ENCODE assay signal across 17 cellular contexts in genomic region chr13:33069365-33069764, GRCh38. TPM values are rescaled to one million over a fixed set of nuclear protein-coding genes. Genes with fewer than 3 reads are reported as not detected.
DNase-seq lines count a peak whose midpoint lies in the region; ATAC-seq and TF ChIP-seq lines count a peak whose summit lies in the region.
"Had no signal": no experiment of that assay in that cellular context is flagged by ENCODE, and none has a peak within 500 bp of the region (broad histone marks: within the 10 kb centered on the region; RNA-seq: fewer than 3 reads in every experiment).

No MANE protein-coding gene starts in this region.

- ATAC-seq in HCT116 (no peak), left lung (no peak), GM21447 (IDR thresholded peaks at IDR 0.05; ENCODE audit: unreplicated experiment) (no peak)
- ATAC-seq: activated naive CD4-positive, alpha-beta T cell treated with anti-CD3 and anti-CD28 coated beads, Interleukin-2, amount 50 U/mL, for 72 hours had no signal

- intact Hi-C loops in CD14-positive monocyte (cut with micrococcal nuclease): no loop called here
- intact Hi-C loops in HCT116 (cut with micrococcal nuclease): no loop called here
- intact Hi-C loops in left lung (cut with DNase I): no loop called here

- no peak for TF ChIP-seq POLR2A in HCT116 (IDR thresholded peaks at IDR 0.05; ENCODE audit: borderline replicate concordance, extremely low read depth, insufficient read depth, insufficient read length)

- H3K79me2 ChIP-seq in HCT116 (ENCODE audit: insufficient read depth, low read length): no peaks in the 10 kb centered on the region

- peak; percentile 32 for TF ChIP-seq CTCF in CD14-positive monocyte (IDR thresholded peaks at IDR 0.05)
- peak in 2 of 3 experiments; percentile 13 to 42; a peak in 2 of 6 replicates for TF ChIP-seq CTCF in HCT116 (IDR thresholded peaks at IDR 0.05 in 2 of 3, conservative IDR thresholded peaks at IDR 0.05 in 1 of 3; ENCODE audit: borderline replicate concordance in 1 of 3, insufficient read depth in 1 of 3, low read depth in 2 of 3, low read length in 2 of 3)
- TF ChIP-seq CTCF in left lung (IDR thresholded peaks at IDR 0.05): peak; percentile 14 to 17
- no peak for TF ChIP-seq CTCF in progenitor cell of endocrine pancreas (IDR thresholded peaks at IDR 0.05; ENCODE audit: unreplicated experiment)

- H3K9ac ChIP-seq in HCT116 (ENCODE audit: low read length): no peak overlapping the region

- H3K4me3 Mint-ChIP-seq in CD14-positive monocyte (no peak overlapping the region), progenitor cell of endocrine pancreas (ENCODE audit: low read depth) (no peak overlapping the region)
- H3K4me3 Mint-ChIP-seq: activated CD4-positive, alpha-beta T cell treated with anti-CD3 and anti-CD28 coated beads, Interleukin-2, amount 10 ng/mL, durations not matched to agents 24 days and 14 days had no signal

- H3K27ac Mint-ChIP-seq in CD14-positive monocyte (no peak overlapping the region), progenitor cell of endocrine pancreas (no peak overlapping the region)
- H3K27ac Mint-ChIP-seq: activated naive CD4-positive, alpha-beta T cell treated with anti-CD3 and anti-CD28 coated beads, Interleukin-2, amount 50 U/mL, for 72 hours had no signal

- no peaks in the 10 kb centered on the region for H4K20me1 ChIP-seq in HCT116 (ENCODE audit: insufficient read depth)

- no TSS peak for BruUV-seq in HCT116 (replicated peaks; lab: Mats Ljungman, UMichigan)

- no peak overlapping the region for H3K4me2 ChIP-seq in HCT116 (ENCODE audit: low read length)

- CTCF ChIA-PET in HCT116 (lab: Charles Lee): no interaction called here

- no peaks in the 10 kb centered on the region for H3K9me3 ChIP-seq in HCT116 (ENCODE audit: control insufficient read depth in 1 of 2, insufficient read depth in 1 of 2, low read depth in 1 of 2, low read length in 2 of 2)
- no peaks in the 10 kb centered on the region for H3K9me3 ChIP-seq in left lung
- H3K9me3 ChIP-seq: thoracic aorta had no signal

- H3K9me2 ChIP-seq in HCT116 (ENCODE audit: insufficient read depth): no peaks in the 10 kb centered on the region

- POLR2A ChIA-PET in HCT116 (lab: Charles Lee): no interaction called here

- H3K27me3 ChIP-seq in HCT116 (ENCODE audit: insufficient read depth, low read length) (no peaks in the 10 kb centered on the region), left lung (no peaks in the 10 kb centered on the region)

- H3K27ac ChIP-seq in HCT116 (ENCODE audit: low read depth, low read length): no peak overlapping the region
- no peak overlapping the region for H3K27ac ChIP-seq in left lung
- H3K27ac ChIP-seq: thoracic aorta had no signal

- no peaks in the 10 kb centered on the region for H3K4me1 Mint-ChIP-seq in CD14-positive monocyte
- no peaks in the 10 kb centered on the region for H3K4me1 Mint-ChIP-seq in progenitor cell of endocrine pancreas (ENCODE audit: low read depth)

- H2AFZ ChIP-seq in HCT116 (ENCODE audit: low read depth, low read length, poor library complexity, severe bottlenecking): no peak overlapping the region

- H3K27me3 Mint-ChIP-seq in CD14-positive monocyte (ENCODE audit: low read depth in 3 of 3) (peaks cover 0 to 2% (median 0%) of the 10 kb centered on the region in 3 donors), progenitor cell of endocrine pancreas (no peaks in the 10 kb centered on the region)

- TF ChIP-seq RAD21 in HCT116 (IDR thresholded peaks at IDR 0.05; ENCODE audit: low read depth): peak; percentile 21

- RAD21 ChIA-PET in HCT116 (lab: Charles Lee; ENCODE audit: low non-redundant PET in 1 of 2, low total read pairs in 2 of 2, uncharacterized antibody in 2 of 2, unreplicated experiment in 2 of 2): no interaction called here

- H3K36me3 ChIP-seq in HCT116 (ENCODE audit: control insufficient read depth in 1 of 2, insufficient read depth in 2 of 2, low read length in 2 of 2) (no peaks in the 10 kb centered on the region), left lung (no peaks in the 10 kb centered on the region)
- H3K36me3 ChIP-seq: thoracic aorta had no signal

- no peaks in the 10 kb centered on the region for H3K36me3 Mint-ChIP-seq in CD14-positive monocyte
- H3K36me3 Mint-ChIP-seq in progenitor cell of endocrine pancreas (ENCODE audit: insufficient read depth): no peaks in the 10 kb centered on the region
- H3K36me3 Mint-ChIP-seq: activated naive CD4-positive, alpha-beta T cell treated with anti-CD3 and anti-CD28 coated beads, Interleukin-2, amount 50 U/mL, for 72 hours had no signal

- H3K4me1 ChIP-seq in HCT116 (ENCODE audit: control insufficient read depth in 1 of 2, insufficient read depth in 2 of 2, low read length in 2 of 2) (no peaks in the 10 kb centered on the region), left lung (no peaks in the 10 kb centered on the region)

- H3K9me3 Mint-ChIP-seq in CD14-positive monocyte (peaks cover 0 to 10% (median 6%) of the 10 kb centered on the region in 7 donors), progenitor cell of endocrine pancreas (ENCODE audit: low read depth) (no peaks in the 10 kb centered on the region)

- DNase-seq in CD14-positive monocyte (ENCODE audit: low spot score) (no peak), HCT116 (ENCODE audit: low read depth, low spot score) (no peak), amniotic epithelial cell (ENCODE audit: low read depth) (peak; percentile 20), left lung (no peak), cortex of kidney (lab: John Stamatoyannopoulos, UW) (no peak), progenitor cell of endocrine pancreas (ENCODE audit: low spot score, unreplicated experiment) (no peak), NCI-H2227 (lab: John Stamatoyannopoulos, UW; ENCODE audit: unreplicated experiment) (no peak)
- DNase-seq: Calu3; effector memory CD4-positive, alpha-beta T cell; GOT3; NCI-H1436 treated with DMSO at 0.1 percent for 48 hours; occipital lobe; SHP77 had no signal

- H3K4me3 ChIP-seq in HCT116 (replicated peaks in 1 of 2; ENCODE audit: low read depth in 1 of 2, low read length in 2 of 2) (no peak overlapping the region), left lung (no peak overlapping the region)
- H3K4me3 ChIP-seq: thoracic aorta had no signal

TF ChIP-seq in HCT116, 20 proteins besides CTCF, POLR2A, EP300 and RAD21:
- TF ChIP-seq SRF (IDR thresholded peaks at IDR 0.05; ENCODE audit: low read depth) (no peak), SP1 (IDR thresholded peaks at IDR 0.05; ENCODE audit: low read depth) (no peak), EZH2 (IDR thresholded peaks at IDR 0.05) (no peak), POLR2AphosphoS5 (IDR thresholded peaks at IDR 0.05; ENCODE audit: low read depth, low read length) (no peak), TCF7L2 (IDR thresholded peaks at IDR 0.05; ENCODE audit: borderline replicate concordance, extremely low read depth, insufficient read depth, insufficient read length) (no peak), ELF1 (IDR thresholded peaks at IDR 0.05; ENCODE audit: borderline replicate concordance, low read depth) (no peak), EGR1 (IDR thresholded peaks at IDR 0.05; ENCODE audit: low read depth) (no peak), ZFX (IDR thresholded peaks at IDR 0.05) (no peak), JUND (IDR thresholded peaks at IDR 0.05) (no peak)

RNA-seq across cellular contexts. Expression of gene KL, which starts 53.1 kb away (rescaled TPM):
- polyA plus RNA-seq in CD14-positive monocyte: 1 to 10 TPM in 1 of 2 donors, under 1 TPM in 1; 0.75 to 1.4 TPM
- not detected for total RNA-seq in HCT116 (2021; ENCODE audit: unreplicated experiment)
- polyA plus RNA-seq in HCT116 (2012): not detected in 2 replicates
- 1 to 10 TPM; 2.8 to 5.7 TPM for total RNA-seq in left lung
- 0.93 and 1.1 TPM in 2 replicates for total RNA-seq in progenitor cell of endocrine pancreas
